Comparison of ENCODE assay signal across 9 cellular contexts in the genomic region with DNA sequence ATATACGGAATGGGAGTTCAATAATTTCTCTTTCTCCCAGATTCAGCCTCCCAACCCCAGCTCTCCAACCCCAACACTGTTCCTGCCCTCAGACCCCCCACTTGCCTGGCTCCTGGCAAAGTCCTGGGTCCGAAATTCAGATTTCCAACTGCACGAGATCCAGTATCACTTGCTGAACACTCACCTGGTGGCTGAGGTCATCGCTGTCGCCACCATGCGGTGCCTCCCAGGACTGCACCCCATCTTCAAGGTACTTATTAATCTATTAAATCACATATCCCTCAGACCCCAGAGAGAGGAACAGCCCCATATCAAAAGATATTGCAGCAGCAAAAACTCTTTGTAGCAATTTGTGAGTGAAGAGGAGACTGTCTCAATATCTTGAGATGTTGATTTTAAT. TPM values are rescaled to one million over a fixed set of nuclear protein-coding genes. Genes with fewer than 3 reads are reported as not detected.
DNase-seq lines count a peak whose midpoint lies in the region; ATAC-seq and TF ChIP-seq lines count a peak whose summit lies in the region.
"Had no signal": no experiment of that assay in that cellular context is flagged by ENCODE, and none has a peak within 500 bp of the region (broad histone marks: within the 10 kb centered on the region; RNA-seq: fewer than 3 reads in every experiment).

No MANE protein-coding gene starts in this region.

- no peak overlapping the region for H2BK15ac ChIP-seq in IMR-90 (ENCODE audit: low read depth, low read length)

- TF ChIP-seq POLR2A in IMR-90 (IDR thresholded peaks at IDR 0.05; ENCODE audit: low read depth, low read length): no peak

- no peak overlapping the region for H2AK5ac ChIP-seq in IMR-90 (ENCODE audit: low read depth, low read length)

- H3K36me3 Mint-ChIP-seq in activated naive CD8-positive, alpha-beta T cell treated with anti-CD3 and anti-CD28 coated beads for 36 hours: peaks cover 13% of the 10 kb centered on the region

- H3K27ac ChIP-seq in IMR-90 (ENCODE audit: insufficient read depth, low read length) (no peak overlapping the region), liver (ENCODE audit: low read depth in 1 of 2, low read length in 2 of 2) (no peak overlapping the region)
- H3K27ac ChIP-seq: pancreas had no signal

- no peaks in the 10 kb centered on the region for H3K9me1 ChIP-seq in IMR-90 (ENCODE audit: insufficient read depth, low read length)

- H3K27me3 Mint-ChIP-seq in activated naive CD8-positive, alpha-beta T cell treated with anti-CD3 and anti-CD28 coated beads for 36 hours: no peaks in the 10 kb centered on the region

- intact Hi-C loops in IMR-90 (cut with micrococcal nuclease): no loop called here

- H4K20me1 ChIP-seq in IMR-90 (ENCODE audit: insufficient read depth, low read length): peaks cover 18% of the 10 kb centered on the region

- H2BK5ac ChIP-seq in IMR-90 (ENCODE audit: low read depth, low read length, poor library complexity, severe bottlenecking): no peak overlapping the region

- no peak overlapping the region for H2AK9ac ChIP-seq in IMR-90 (replicated peaks; ENCODE audit: low read depth, low read length, poor library complexity)

- H3K14ac ChIP-seq in IMR-90 (replicated peaks; ENCODE audit: low read depth, low read length): no peak overlapping the region

- H3K27me3 ChIP-seq in BJ (ENCODE audit: control insufficient read depth, insufficient read depth, low read length): no peaks in the 10 kb centered on the region
- no peaks in the 10 kb centered on the region for H3K27me3 ChIP-seq in IMR-90 (ENCODE audit: control insufficient read depth, insufficient read depth, low read length)
- H3K27me3 ChIP-seq in liver (ENCODE audit: control insufficient read depth in 4 of 4, insufficient read depth in 4 of 4, low read length in 3 of 4): no peaks in the 10 kb centered on the region
- H3K27me3 ChIP-seq: pancreas had no signal

- H2AFZ ChIP-seq in IMR-90 (replicated peaks; ENCODE audit: low read length, poor library complexity): no peak overlapping the region

- no peaks in the 10 kb centered on the region for H3K9me3 Mint-ChIP-seq in activated naive CD8-positive, alpha-beta T cell treated with anti-CD3 and anti-CD28 coated beads for 36 hours

- POLR2A ChIA-PET in BJ (lab: Charles Lee) (no interaction called here), IMR-90 (lab: Charles Lee; ENCODE audit: unreplicated experiment) (no interaction called here)

- H3K9ac ChIP-seq in IMR-90 (ENCODE audit: low read depth, low read length) (no peak overlapping the region), liver (ENCODE audit: low read depth in 1 of 2, low read length in 2 of 2) (no peak overlapping the region)

- no peak overlapping the region for H3K4me3 ChIP-seq in BJ (ENCODE audit: low read depth, low read length)
- H3K4me3 ChIP-seq in IMR-90 (ENCODE audit: insufficient read depth, low read depth, low read length): no peak overlapping the region
- no peak overlapping the region for H3K4me3 ChIP-seq in liver (ENCODE audit: low read depth in 1 of 3, low read length in 3 of 3)
- H3K4me3 ChIP-seq: pancreas had no signal

- H3K4me1 Mint-ChIP-seq in activated naive CD8-positive, alpha-beta T cell treated with anti-CD3 and anti-CD28 coated beads for 36 hours: peaks cover 3% of the 10 kb centered on the region

- ATAC-seq in IMR-90 (ENCODE audit: low read depth) (no peak; the same call in 1 of the 2 replicates), GM21717 (IDR thresholded peaks at IDR 0.05; ENCODE audit: unreplicated experiment) (no peak), HG02571 (IDR thresholded peaks at IDR 0.05; ENCODE audit: unreplicated experiment) (no peak)
- ATAC-seq: pancreas had no signal

- H2BK20ac ChIP-seq in IMR-90 (ENCODE audit: low read depth, low read length): no peak overlapping the region

- H4K5ac ChIP-seq in IMR-90 (ENCODE audit: low read depth, low read length): no peak overlapping the region

- H4K91ac ChIP-seq in IMR-90 (ENCODE audit: insufficient read depth, low read depth, low read length): no peak overlapping the region

- no peak overlapping the region for H3K4ac ChIP-seq in IMR-90 (ENCODE audit: low read depth, low read length)

- peaks cover 10 to 34% of the 10 kb centered on the region in 2 experiments for H3K79me1 ChIP-seq in IMR-90 (ENCODE audit: low read depth in 1 of 2, low read length in 2 of 2)

- no peak overlapping the region for H3K4me2 ChIP-seq in IMR-90 (ENCODE audit: low read depth, low read length)

- no CpG with 5 or more reads among the region's 6 CpGs for WGBS in IMR-90 (ENCODE audit: extremely low coverage in 2 of 2, insufficient read length in 1 of 2), 2 experiments
- WGBS in liver: 73% methylated on average over 6 of the region's 6 CpGs

- no peak overlapping the region for H3K4me3 Mint-ChIP-seq in activated naive CD8-positive, alpha-beta T cell treated with anti-CD3 and anti-CD28 coated beads for 36 hours

- DNase-seq in BJ (ENCODE audit: low read depth) (no peak), IMR-90 (no peak), foreskin melanocyte (no peak), NCI-H1436 (lab: John Stamatoyannopoulos, UW) (no peak)
- peak; percentile 21 for DNase-seq in activated naive CD8-positive, alpha-beta T cell treated with anti-CD3 and anti-CD28 coated beads for 36 hours

- H3K9me3 ChIP-seq in IMR-90 (ENCODE audit: control insufficient read depth, insufficient read depth, low read length): no peaks in the 10 kb centered on the region
- no peaks in the 10 kb centered on the region for H3K9me3 ChIP-seq in liver (ENCODE audit: control insufficient read depth in 4 of 4, low read length in 3 of 4)
- H3K9me3 ChIP-seq: pancreas had no signal

- TF ChIP-seq RAD21 in IMR-90 (IDR thresholded peaks at IDR 0.05; ENCODE audit: low read length): peak; percentile 27; the same call in 1 of the 2 replicates
- TF ChIP-seq RAD21 in liver (IDR thresholded peaks at IDR 0.05): peak; percentile 42 to 64

- H3K4me1 ChIP-seq in IMR-90 (ENCODE audit: control insufficient read depth, insufficient read depth, low read length): no peaks in the 10 kb centered on the region
- no peaks in the 10 kb centered on the region for H3K4me1 ChIP-seq in liver (ENCODE audit: control insufficient read depth in 4 of 4, insufficient read depth in 4 of 4, low read length in 3 of 4)
- H3K4me1 ChIP-seq: pancreas had no signal

- TF ChIP-seq CTCF in BJ (IDR thresholded peaks at IDR 0.05; ENCODE audit: insufficient read depth, low read depth, low read length): peak; percentile 64
- peak; percentile 49 for TF ChIP-seq CTCF in IMR-90 (conservative IDR thresholded peaks at IDR 0.05; ENCODE audit: low read depth, low read length)
- TF ChIP-seq CTCF in liver (IDR thresholded peaks at IDR 0.05; ENCODE audit: low read depth, low read length, missing input control): peak; percentile 36

- H3K23ac ChIP-seq in IMR-90 (ENCODE audit: low read depth, low read length): no peak overlapping the region

- H3K27ac Mint-ChIP-seq in activated naive CD8-positive, alpha-beta T cell treated with anti-CD3 and anti-CD28 coated beads for 36 hours: no peak overlapping the region

- H2BK120ac ChIP-seq in IMR-90 (ENCODE audit: low read depth, low read length): no peak overlapping the region

- in situ Hi-C loops in IMR-90 (cut with MboI; ENCODE audit: low sequenced_read_pairs): no loop called here

- no peak overlapping the region for H3K56ac ChIP-seq in IMR-90 (ENCODE audit: extremely low read depth, insufficient read depth, low read length)

- H3K36me3 ChIP-seq in BJ (ENCODE audit: control insufficient read depth, insufficient read depth, low read length): peaks cover 15% of the 10 kb centered on the region
- H3K36me3 ChIP-seq in IMR-90 (ENCODE audit: control insufficient read depth, insufficient read depth, low read length): peaks cover 41% of the 10 kb centered on the region
- peaks cover 2 to 36% (median 23%) of the 10 kb centered on the region in 4 donors for H3K36me3 ChIP-seq in liver (ENCODE audit: control insufficient read depth in 4 of 4, insufficient read depth in 3 of 4, low read depth in 1 of 4, low read length in 3 of 4)

- H3K18ac ChIP-seq in IMR-90 (ENCODE audit: low read depth, low read length): no peak overlapping the region

- H4K8ac ChIP-seq in IMR-90 (ENCODE audit: low read depth in 2 of 2, low read length in 2 of 2): no peak overlapping the region

- CTCF ChIA-PET in BJ (lab: Yijun Ruan, JAX): interaction anchor here (1.0 to 13.5 kb wide), 6 partner anchors 11 to 545 kb away, joined by 3 to 183 read pairs (median 4); partner anchors contain the start of gene RNASEK
- CTCF ChIA-PET in IMR-90 (lab: Yijun Ruan, JAX): no interaction called here

- dilution Hi-C loops in IMR-90 (cut with HindIII; ENCODE audit: low sequenced_read_pairs, unreplicated experiment): no loop called here

- no TSS peak for BruUV-seq in IMR-90 (replicated peaks; lab: Mats Ljungman, UMichigan)

RNA-seq across cellular contexts. Expression of gene ALOX12, which starts 5.7 kb away (rescaled TPM):
- not detected in 2 replicates for polyA plus RNA-seq in BJ (2011; rRNA removed)
- polyA minus RNA-seq in BJ (2011; rRNA and poly(A)+ RNA removed): not detected in 2 replicates
- total RNA-seq in IMR-90 (2012; rRNA removed): not detected in 2 replicates
- polyA plus RNA-seq in IMR-90 (2012; rRNA removed): 0.03 TPM in 1 of 2 replicates, not detected in the other
- polyA plus RNA-seq in IMR-90 (2012; cell fraction: cytosol; rRNA removed): 0.03 TPM in 1 of 2 replicates, not detected in the other
- 0.08 TPM in 1 of 2 replicates, not detected in the other for polyA plus RNA-seq in IMR-90 (2012; cell fraction: nucleus; rRNA removed; ENCODE audit: low replicate concordance)
- not detected for total RNA-seq in activated naive CD8-positive, alpha-beta T cell treated with anti-CD3 and anti-CD28 coated beads for 36 hours
- 1 to 10 TPM in 1 of 2 donors, not detected in 1; 3.1 TPM for total RNA-seq in liver
- polyA plus RNA-seq in liver: under 1 TPM; 0.03 to 0.24 TPM
- total RNA-seq: pancreas had no signal
- polyA plus RNA-seq: pancreas had no signal

RNA-seq across cellular contexts. Expression of gene RNASEK, which starts 10.9 kb away (rescaled TPM):
- polyA plus RNA-seq in BJ (2011; rRNA removed): 362 and 399 TPM in 2 replicates
- 75.4 and 87.6 TPM in 2 replicates for polyA minus RNA-seq in BJ (2011; rRNA and poly(A)+ RNA removed)
- 31.1 and 42.3 TPM in 2 replicates for total RNA-seq in IMR-90 (2012; rRNA removed)
- 165 and 183 TPM in 2 replicates for polyA plus RNA-seq in IMR-90 (2012; rRNA removed)
- polyA plus RNA-seq in IMR-90 (2012; cell fraction: cytosol; rRNA removed): 121 and 678 TPM in 2 replicates
- polyA plus RNA-seq in IMR-90 (2012; cell fraction: nucleus; rRNA removed; ENCODE audit: low replicate concordance): 126 and 148 TPM in 2 replicates
- total RNA-seq in activated naive CD8-positive, alpha-beta T cell treated with anti-CD3 and anti-CD28 coated beads for 36 hours: 10 to 100 TPM; 90.6 to 98.6 TPM
- total RNA-seq in liver: 10 to 100 TPM; 13.5 to 65.5 TPM
- polyA plus RNA-seq in liver: 100 to 1,000 TPM; 196 to 384 TPM

RNA-seq across cellular contexts. Expression of gene BCL6B, which starts 21.3 kb away (rescaled TPM):
- polyA plus RNA-seq in BJ (2011; rRNA removed): not detected in 2 replicates
- polyA minus RNA-seq in BJ (2011; rRNA and poly(A)+ RNA removed): not detected in 2 replicates
- not detected in 2 replicates for total RNA-seq in IMR-90 (2012; rRNA removed)
- polyA plus RNA-seq in IMR-90 (2012; rRNA removed): not detected in 2 replicates
- not detected in 2 replicates for polyA plus RNA-seq in IMR-90 (2012; cell fraction: cytosol; rRNA removed)
- 0.10 TPM in 1 of 2 replicates, not detected in the other for polyA plus RNA-seq in IMR-90 (2012; cell fraction: nucleus; rRNA removed; ENCODE audit: low replicate concordance)
- 1 to 10 TPM in 1 of 2 experiments, under 1 TPM in 1; 0.85 to 1.0 TPM for total RNA-seq in activated naive CD8-positive, alpha-beta T cell treated with anti-CD3 and anti-CD28 coated beads for 36 hours
- total RNA-seq in liver: 1 to 10 TPM; 1.1 to 5.7 TPM
- 1 to 10 TPM; 1.7 to 1.8 TPM for polyA plus RNA-seq in liver

RNA-seq across cellular contexts. Expression of gene SLC16A13, which starts 34.3 kb away (rescaled TPM):
- 1.4 and 2.8 TPM in 2 replicates for polyA plus RNA-seq in BJ (2011; rRNA removed)
- polyA minus RNA-seq in BJ (2011; rRNA and poly(A)+ RNA removed): 0.93 and 1.4 TPM in 2 replicates
- under 0.01 and 0.18 TPM in 2 replicates for total RNA-seq in IMR-90 (2012; rRNA removed)
- polyA plus RNA-seq in IMR-90 (2012; rRNA removed): 2.2 and 2.3 TPM in 2 replicates
- 1.8 and 3.5 TPM in 2 replicates for polyA plus RNA-seq in IMR-90 (2012; cell fraction: cytosol; rRNA removed)
- polyA plus RNA-seq in IMR-90 (2012; cell fraction: nucleus; rRNA removed; ENCODE audit: low replicate concordance): 4.2 and 6.8 TPM in 2 replicates
- total RNA-seq in activated naive CD8-positive, alpha-beta T cell treated with anti-CD3 and anti-CD28 coated beads for 36 hours: 1 to 10 TPM; 5.2 to 6.2 TPM
- 10 to 100 TPM in 1 of 2 donors, 1 to 10 TPM in 1; 2.3 to 26.6 TPM for total RNA-seq in liver
- 10 to 100 TPM; 33.3 to 43.2 TPM for polyA plus RNA-seq in liver

RNA-seq across cellular contexts. Expression of gene SLC16A11, which starts 42.3 kb away (rescaled TPM):
- polyA plus RNA-seq in BJ (2011; rRNA removed): not detected in 2 replicates
- not detected in 2 replicates for polyA minus RNA-seq in BJ (2011; rRNA and poly(A)+ RNA removed)
- not detected in 2 replicates for total RNA-seq in IMR-90 (2012; rRNA removed)
- polyA plus RNA-seq in IMR-90 (2012; rRNA removed): not detected in 2 replicates
- polyA plus RNA-seq in IMR-90 (2012; cell fraction: cytosol; rRNA removed): 0.07 TPM in 1 of 2 replicates, not detected in the other
- 0.08 and 0.35 TPM in 2 replicates for polyA plus RNA-seq in IMR-90 (2012; cell fraction: nucleus; rRNA removed; ENCODE audit: low replicate concordance)
- total RNA-seq in activated naive CD8-positive, alpha-beta T cell treated with anti-CD3 and anti-CD28 coated beads for 36 hours: 1 to 10 TPM; 1.5 to 1.8 TPM
- total RNA-seq in liver: 1 to 10 TPM; 1.7 to 3.3 TPM
- polyA plus RNA-seq in liver: 1 to 10 TPM; 3.0 to 8.2 TPM
